10 cellular contexts compared by ENCODE assay signal in the genomic region with DNA sequence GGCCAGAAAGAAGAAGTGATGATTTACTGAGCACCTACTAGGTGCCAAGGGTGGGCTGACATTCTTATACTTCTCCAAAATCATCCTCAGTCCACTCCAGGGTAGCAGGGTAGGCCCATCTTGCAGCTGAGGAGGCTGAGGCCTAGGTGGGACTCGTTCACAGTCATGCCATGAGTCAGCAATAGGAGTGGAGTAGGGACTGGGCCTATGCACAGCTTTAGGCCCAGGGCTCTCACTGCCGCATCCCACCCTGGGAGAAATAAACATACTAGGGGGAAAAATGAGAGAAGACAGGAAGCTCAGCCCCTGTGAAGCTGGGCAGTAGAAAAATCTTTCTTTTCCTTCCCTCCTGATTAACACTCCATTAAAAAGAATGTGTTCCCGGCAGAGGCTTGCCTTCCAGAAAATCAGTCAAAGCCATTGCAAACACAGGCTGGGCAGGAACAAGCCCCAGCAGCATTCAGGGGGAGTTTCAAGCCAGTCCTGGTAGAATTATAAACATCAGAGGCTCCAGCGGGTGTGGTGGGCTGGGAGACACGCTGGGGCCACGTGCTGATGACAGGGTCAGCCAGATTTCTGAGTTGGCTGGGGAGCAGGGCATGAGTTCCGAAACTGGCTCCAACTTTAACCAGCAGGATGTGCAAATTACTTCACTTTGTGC. TPM values are rescaled to one million over a fixed set of nuclear protein-coding genes. Genes with fewer than 3 reads are reported as not detected.
DNase-seq lines count a peak whose midpoint lies in the region; ATAC-seq and TF ChIP-seq lines count a peak whose summit lies in the region.
"Had no signal": no experiment of that assay in that cellular context is flagged by ENCODE, and none has a peak within 500 bp of the region (broad histone marks: within the 10 kb centered on the region; RNA-seq: fewer than 3 reads in every experiment).

No MANE protein-coding gene starts in this region.

- H3K9me3 ChIP-seq in hepatocyte (ENCODE audit: low read depth), result no peaks in the 10 kb centered on the region

- ATAC-seq in HG03039 (IDR thresholded peaks at IDR 0.05; ENCODE audit: unreplicated experiment), result no peak

- peak; percentile 69 for DNase-seq in ELF-1 (ENCODE audit: low read depth, low spot score)
- peak; percentile 48 for DNase-seq in hepatocyte (ENCODE audit: low spot score)
- no peak for DNase-seq in retinal pigment epithelial cell (ENCODE audit: low read depth)
- no peak for DNase-seq in NCI-H1694 (lab: John Stamatoyannopoulos, UW)
- DNase-seq in GM19240 (ENCODE audit: insufficient read length, low spot score), result no peak
- no peak for DNase-seq in GOT3 (lab: John Stamatoyannopoulos, UW)
- DNase-seq: activated CD4-positive, alpha-beta T cell treated with anti-CD3 and anti-CD28 coated beads, Interleukin-2, amount 50 U/mL, for 48 hours; NCI-H2081 treated with DMSO at 0.1 percent for 48 hours had no signal

- peaks cover 24% of the 10 kb centered on the region for H3K4me1 ChIP-seq in hepatocyte (ENCODE audit: insufficient read depth)

- H3K36me3 ChIP-seq in hepatocyte (replicated peaks; ENCODE audit: insufficient read depth, low read depth), result no peaks in the 10 kb centered on the region

- H2AFZ ChIP-seq in hepatocyte, result no peak overlapping the region

- H3K27me3 ChIP-seq in hepatocyte, result no peaks in the 10 kb centered on the region

- H3K27ac ChIP-seq in angular gyrus (ENCODE audit: low read depth, low read length), result peak overlapping the region; percentile 64
- peak overlapping the region; percentile 89 for H3K27ac ChIP-seq in hepatocyte

- H4K20me1 ChIP-seq in hepatocyte (ENCODE audit: insufficient read depth, poor library complexity, severe bottlenecking), result no peaks in the 10 kb centered on the region

- 30% methylated on average over 7 of the region's 7 CpGs for WGBS in hepatocyte (ENCODE audit: low lambda C conversion rate, missing lambda C conversion rate)

- H3K4me3 ChIP-seq in hepatocyte (peak overlapping the region; percentile 12), retinal pigment epithelial cell (ENCODE audit: low read length) (peak overlapping the region; percentile 67)

- no peaks in the 10 kb centered on the region for H3K9me2 ChIP-seq in hepatocyte (replicated peaks; ENCODE audit: insufficient read depth)

- peak overlapping the region; percentile 77 for H3K4me2 ChIP-seq in hepatocyte

- no peak for TF ChIP-seq CTCF in hepatocyte (IDR thresholded peaks at IDR 0.05; ENCODE audit: poor library complexity)
- TF ChIP-seq CTCF in retinal pigment epithelial cell (conservative IDR thresholded peaks at IDR 0.05; ENCODE audit: low read depth, low read length), result peak; percentile 2

- peaks cover 29% of the 10 kb centered on the region for H3K79me2 ChIP-seq in hepatocyte

RNA-seq across cellular contexts. Expression of gene HSPB8, which starts 1.8 kb away (rescaled TPM):
- total RNA-seq in hepatocyte, result 28.5 and 29.7 TPM in 2 replicates
- polyA plus RNA-seq in hepatocyte, result 39.7 and 45.4 TPM in 2 replicates

Comparison
In these comparisons a context has a peak if more than half of its experiments do, and no peak if none do; other contexts are left out.
1. DNase-seq: peak in ELF-1 (single experiment) and hepatocyte (single experiment); none in retinal pigment epithelial cell (single experiment), NCI-H1694 (single experiment), GM19240 (single experiment) and GOT3 (single experiment).